In genomic region chr2:114550895-114551793, GRCh38 we compare ENCODE assay signal across 8 cellular contexts.
A peak's percentile ranks its signal among the peaks of the same experiment; 100 is the strongest.
DNase-seq lines count a peak whose midpoint lies in the region; ATAC-seq and TF ChIP-seq lines count a peak whose summit lies in the region.

No MANE protein-coding gene starts in this region.

- no peak for TF ChIP-seq POLR2A in prostate gland (IDR thresholded peaks at IDR 0.05)

- ATAC-seq in GM18511 (IDR thresholded peaks at IDR 0.05; ENCODE audit: unreplicated experiment) (peak; percentile 51), GM21528 (IDR thresholded peaks at IDR 0.05; ENCODE audit: low FRiP score, unreplicated experiment) (no peak)

- intact Hi-C loops in prostate gland (cut with DNase I) = loop anchor here (10.0 kb wide), 1 partner anchor 576 kb away; no protein-coding TSS in a partner anchor

- H3K4me3 ChIP-seq in BE2C (ENCODE audit: low read depth, low read length) (no peak overlapping the region), prostate gland (no peak overlapping the region)

- peak; percentile 13 for DNase-seq in BE2C
- DNase-seq in NCI-H1092 treated with DMSO at 0.1 percent for 48 hours (lab: John Stamatoyannopoulos, UW) = peak; percentile 27
- peak; percentile 45 for DNase-seq in UCSD-AML1 (lab: John Stamatoyannopoulos, UW; ENCODE audit: unreplicated experiment)
- DNase-seq in globus pallidus (ENCODE audit: low spot score) = peak; percentile 36
- peak; percentile 15 for DNase-seq in prostate gland (ENCODE audit: low spot score)
- DNase-seq in activated gamma-delta T cell (lab: John Stamatoyannopoulos, UW) = no peak

- no peaks in the 10 kb centered on the region for H3K36me3 ChIP-seq in BE2C
- H3K36me3 ChIP-seq in prostate gland = no peaks in the 10 kb centered on the region

- no peak overlapping the region for H3K27ac ChIP-seq in prostate gland

- 32% methylated on average over 5 of the region's 5 CpGs for WGBS in prostate gland

- H3K4me1 ChIP-seq in BE2C (no peaks in the 10 kb centered on the region), prostate gland (replicated peaks) (no peaks in the 10 kb centered on the region)

- H3K27me3 ChIP-seq in BE2C (no peaks in the 10 kb centered on the region), prostate gland (replicated peaks; ENCODE audit: insufficient read depth) (no peaks in the 10 kb centered on the region)

- TF ChIP-seq CTCF in BE2C (IDR thresholded peaks at IDR 0.05; ENCODE audit: low read depth, low read length) (peak; percentile 37; the same call in 1 of the 2 replicates), prostate gland (IDR thresholded peaks at IDR 0.05) (peak in 3 of 4 experiments; percentile 21 to 48 (median 32))

- H3K9me3 ChIP-seq in BE2C (no peaks in the 10 kb centered on the region), prostate gland (no peaks in the 10 kb centered on the region)
